In genomic region chr13:87867426-87867825, GRCh38 we compare ENCODE assay signal across 25 cellular contexts.
"Had no signal": no experiment of that assay in that cellular context is flagged by ENCODE, and none has a peak within 500 bp of the region (broad histone marks: within the 10 kb centered on the region; RNA-seq: fewer than 3 reads in every experiment).

No MANE protein-coding gene starts in this region.

- H3K27ac ChIP-seq: gastrocnemius medialis, heart left ventricle, lower lobe of right lung, prostate gland, right atrium auricular region, suprapubic skin, transverse colon, upper lobe of right lung, uterus had no signal

- H3K27me3 Mint-ChIP-seq: effector memory CD8-positive, alpha-beta T cell; stimulated activated naive CD8-positive, alpha-beta T cell treated with anti-CD3 and anti-CD28 coated beads, Interleukin-15, amount 100 ng/mL, for 72 hours had no signal

- H3K4me3 Mint-ChIP-seq: effector memory CD8-positive, alpha-beta T cell; natural killer cell; neural crest cell; stimulated activated naive CD8-positive, alpha-beta T cell treated with anti-CD3 and anti-CD28 coated beads, Interleukin-15, amount 100 ng/mL, for 72 hours had no signal

- H3K27me3 ChIP-seq: gastrocnemius medialis, heart left ventricle, right atrium auricular region, suprapubic skin, transverse colon, upper lobe of right lung, uterus had no signal

- H3K4me1 Mint-ChIP-seq: natural killer cell; neural crest cell; stimulated activated naive CD8-positive, alpha-beta T cell treated with anti-CD3 and anti-CD28 coated beads, Interleukin-15, amount 100 ng/mL, for 72 hours had no signal

- H3K36me3 ChIP-seq: gastrocnemius medialis, heart left ventricle, lower lobe of right lung, prostate gland, right atrium auricular region, suprapubic skin, transverse colon, upper lobe of right lung, uterus had no signal

- H3K4me3 ChIP-seq: gastrocnemius medialis, heart left ventricle, lower lobe of right lung, prostate gland, right atrium auricular region, smooth muscle cell, suprapubic skin, transverse colon, upper lobe of right lung, uterus had no signal

- H3K27ac Mint-ChIP-seq: effector memory CD8-positive, alpha-beta T cell; natural killer cell; stimulated activated naive CD8-positive, alpha-beta T cell treated with anti-CD3 and anti-CD28 coated beads, Interleukin-15, amount 100 ng/mL, for 72 hours had no signal

- H3K9me3 Mint-ChIP-seq: neural crest cell had no signal

- H3K9me3 ChIP-seq: gastrocnemius medialis, lower lobe of right lung, prostate gland, right atrium auricular region, suprapubic skin, transverse colon, upper lobe of right lung, uterus had no signal

- H3K4me2 ChIP-seq: smooth muscle cell had no signal

- H3K36me3 Mint-ChIP-seq: natural killer cell had no signal

- H3K4me1 ChIP-seq: gastrocnemius medialis, heart left ventricle, lower lobe of right lung, prostate gland, right atrium auricular region, suprapubic skin, transverse colon, upper lobe of right lung, uterus had no signal

- DNase-seq: cortex of kidney; effector memory CD8-positive, alpha-beta T cell; gastrocnemius medialis; heart left ventricle; hippocampal formation; left cardiac atrium; left ventricle myocardium superior; lower lobe of right lung; natural killer cell; nucleus accumbens; stimulated activated CD4-positive, alpha-beta T cell treated with anti-CD3 and anti-CD28 coated beads, Interleukin-12 subunit alpha, Interleukin-12 subunit beta, amount 100 ng/mL, for 4 hours; stimulated activated CD4-positive, alpha-beta T cell treated with anti-CD3 and anti-CD28 coated beads, Interleukin-1b, Interleukin-23, amount 100 ng/mL, for 48 hours; stimulated activated CD4-positive, alpha-beta T cell treated with anti-CD3 and anti-CD28 coated beads, Interleukin-4, amount 100 ng/mL, for 1 hour; stimulated activated CD8-positive, alpha-beta memory T cell treated with anti-CD3 and anti-CD28 coated beads, Interleukin-4, amount 100 ng/mL, for 48 hours; stimulated activated naive CD4-positive, alpha-beta T cell; stimulated activated naive CD8-positive, alpha-beta T cell treated with anti-CD3 and anti-CD28 coated beads, Interleukin-15, amount 100 ng/mL, for 72 hours; transverse colon; upper lobe of right lung; uterus had no signal

- ATAC-seq: effector memory CD8-positive, alpha-beta T cell; gastrocnemius medialis; heart left ventricle; left cardiac atrium; left ventricle myocardium superior; lower lobe of right lung; natural killer cell; sciatic nerve; stimulated activated naive CD8-positive, alpha-beta T cell treated with anti-CD3 and anti-CD28 coated beads, Interleukin-15, amount 100 ng/mL, for 72 hours; upper lobe of right lung had no signal
